ENCODE assay signal across 1 cellular context in genomic region chr16:2907089-2907735, GRCh38.
TF ChIP-seq lines count a peak whose summit lies in the region.

No MANE protein-coding gene starts in this region.

TF ChIP-seq in IMR-90, 13 proteins besides CTCF, POLR2A, EP300 and RAD21:
- peak; percentile 42 for TF ChIP-seq SMC3 (IDR thresholded peaks at IDR 0.05; ENCODE audit: low read depth, low read length)
TF ChIP-seq in IMR-90: peak in this region for 1; not testable (repeated sequence) for 12.
